ENCODE assay signal across 24 cellular contexts in genomic region chr1:40925834-40926403, GRCh38. TPM values are rescaled to one million over a fixed set of nuclear protein-coding genes. Genes with fewer than 3 reads are reported as not detected.
DNase-seq lines count a peak whose midpoint lies in the region; ATAC-seq, FAIRE-seq and TF ChIP-seq lines count a peak whose summit lies in the region.
"Had no signal": no experiment of that assay in that cellular context is flagged by ENCODE, and none has a peak within 500 bp of the region (broad histone marks: within the 10 kb centered on the region; RNA-seq: fewer than 3 reads in every experiment).

No MANE protein-coding gene starts in this region.

- H2BK15ac ChIP-seq in H9 (ENCODE audit: low read depth, low read length), result no peak overlapping the region

- H2AFZ ChIP-seq in H9 (ENCODE audit: low read length) (no peak overlapping the region), K562 (ENCODE audit: low read depth, low read length) (no peak overlapping the region), SK-N-SH (ENCODE audit: low read depth) (no peak overlapping the region)

- CTCF ChIA-PET in K562 (lab: Yijun Ruan, JAX; ENCODE audit: low intra/inter-chr PET ratio), result no interaction called here
- CTCF ChIA-PET in activated CD4-positive, alpha-beta memory T cell treated with anti-CD3 and anti-CD28 coated beads for 36 hours (lab: Charles Lee), result interaction anchor here (1.2 to 5.2 kb wide), 3 partner anchors 22 to 75 kb away, joined by 3 to 26 read pairs (median 4); no protein-coding TSS in a partner anchor
- CTCF ChIA-PET in SK-N-SH (lab: Yijun Ruan, JAX), result interaction anchor here (1.3 to 2.3 kb wide), 2 partner anchors 27 to 76 kb away, joined by 3 to 8 read pairs; no protein-coding TSS in a partner anchor

- no peak overlapping the region for H3K56ac ChIP-seq in H9 (ENCODE audit: insufficient read length, low read depth, low read length)

- in situ Hi-C loops in K562 (cut with MboI), result no loop called here

- H2AK5ac ChIP-seq in H9 (ENCODE audit: insufficient read length, low read length), result no peak overlapping the region

- no peaks in the 10 kb centered on the region for H3K9me2 ChIP-seq in SK-N-SH

- TF ChIP-seq RAD21 in K562 (CRISPR knock-in tag; conservative IDR thresholded peaks at IDR 0.05 in 1 of 2, IDR thresholded peaks at IDR 0.05 in 1 of 2) (no peak), SK-N-SH (IDR thresholded peaks at IDR 0.05; ENCODE audit: low read length) (no peak)

- H2BK12ac ChIP-seq in H9 (ENCODE audit: insufficient read length, low read depth, low read length), result no peak overlapping the region

- H2BK120ac ChIP-seq in H9 (ENCODE audit: low read depth, low read length, poor library complexity, severe bottlenecking), result no peak overlapping the region

- DNase-seq in H9 (no peak), K562 (ENCODE audit: extremely low read depth in 1 of 4, low spot score in 3 of 4) (no peak), sciatic nerve (ENCODE audit: low spot score) (peak; percentile 5), SK-N-SH (no peak)
- DNase-seq in activated CD4-positive, alpha-beta memory T cell treated with anti-CD3 and anti-CD28 coated beads for 36 hours, result no peak
- DNase-seq: CD4-positive, CD25-positive, alpha-beta regulatory T cell; COR-L47; DMS79 treated with DMSO at 0.1 percent for 48 hours; H7; NCI-H1105; NCI-H2029; NCI-H2171; NCI-H446; NCI-H526; OCI-M1; Right ventricle myocardium superior had no signal

- H3K14ac ChIP-seq in H9 (ENCODE audit: insufficient read depth, low read length), result 0 out of 2 replicates have a peak overlapping the region, but pooled peaks have one; percentile 73

- POLR2A ChIA-PET in K562 (lab: Yijun Ruan, JAX), result interaction anchor here (0.7 to 1.0 kb wide), 5 partner anchors 19 to 117 kb away, joined by 3 read pairs; partner anchors contain the start of gene CITED4
- POLR2A ChIA-PET in activated CD4-positive, alpha-beta memory T cell treated with anti-CD3 and anti-CD28 coated beads for 36 hours (lab: Charles Lee), result no interaction called here
- POLR2A ChIA-PET in SK-N-SH (lab: Yijun Ruan, JAX), result no interaction called here

- no peaks in the 10 kb centered on the region for H3K9me1 ChIP-seq in K562 (ENCODE audit: control insufficient read depth, insufficient read depth, low read length)

- H3F3A ChIP-seq in SK-N-SH (replicated peaks; ENCODE audit: insufficient read depth), result peaks cover 2% of the 10 kb centered on the region

- no peak overlapping the region for H2BK5ac ChIP-seq in H9 (ENCODE audit: insufficient read length, low read length)

- H3K9me3 ChIP-seq in BLaER1 (no peaks in the 10 kb centered on the region), H9 (ENCODE audit: control insufficient read depth, low read depth, low read length) (no peaks in the 10 kb centered on the region), K562 (replicated peaks; ENCODE audit: control insufficient read depth, insufficient read depth, low read depth, low read length) (no peaks in the 10 kb centered on the region), SK-N-SH (no peaks in the 10 kb centered on the region)
- H3K9me3 ChIP-seq: A549 had no signal

- H3K4me3 ChIP-seq in BLaER1, result no peak overlapping the region
- H3K4me3 ChIP-seq in K562, result no peak overlapping the region
- H3K4me3 ChIP-seq in SK-N-SH (ENCODE audit: low read depth in 2 of 2, low read length in 1 of 2), result no peak overlapping the region
- H3K4me3 ChIP-seq: A549, GM12878, SK-N-MC had no signal

- H3K4me1 Mint-ChIP-seq in H9, result peaks cover 4% of the 10 kb centered on the region in 2 experiments; a peak in 3 of 4 replicates
- H3K4me1 Mint-ChIP-seq in activated CD4-positive, alpha-beta memory T cell treated with anti-CD3 and anti-CD28 coated beads for 36 hours (ENCODE audit: low read depth), result no peaks in the 10 kb centered on the region
- H3K4me1 Mint-ChIP-seq: B cell; CD4-positive, CD25-positive, alpha-beta regulatory T cell had no signal

- no peak overlapping the region for H3K4ac ChIP-seq in H9 (ENCODE audit: low read depth, low read length)

- no peaks in the 10 kb centered on the region for H3K79me1 ChIP-seq in H9 (ENCODE audit: insufficient read depth, low read depth, low read length, poor library complexity, severe bottlenecking)

- H3T11ph ChIP-seq in H9 (ENCODE audit: low read length), result no peak overlapping the region

- H3K27ac ChIP-seq in BLaER1 (0 out of 2 replicates have a peak overlapping the region, but pooled peaks have one; percentile 49), H9 (ENCODE audit: insufficient read length, low read depth, low read length) (no peak overlapping the region), K562 (ENCODE audit: extremely low read depth, low read depth, low read length) (no peak overlapping the region), SK-N-SH (ENCODE audit: low read depth in 2 of 2, low read length in 1 of 2) (no peak overlapping the region)
- H3K27ac ChIP-seq: KMS-11, SK-N-MC had no signal

- H3K36me3 ChIP-seq in BLaER1 (no peaks in the 10 kb centered on the region), K562 (ENCODE audit: control insufficient read depth, insufficient read depth, low read length) (no peaks in the 10 kb centered on the region), SK-N-SH (replicated peaks in 1 of 2; ENCODE audit: control insufficient read depth in 1 of 2, insufficient read depth in 2 of 2, low read length in 1 of 2) (no peaks in the 10 kb centered on the region)

- H3K27ac Mint-ChIP-seq in H9, result no peak overlapping the region
- H3K27ac Mint-ChIP-seq in activated CD4-positive, alpha-beta memory T cell treated with anti-CD3 and anti-CD28 coated beads for 36 hours, result no peak overlapping the region
- H3K27ac Mint-ChIP-seq: B cell; CD4-positive, CD25-positive, alpha-beta regulatory T cell had no signal

- H3K27me3 ChIP-seq in BLaER1 (no peaks in the 10 kb centered on the region), H9 (ENCODE audit: insufficient read depth, low read length) (no peaks in the 10 kb centered on the region), K562 (ENCODE audit: control insufficient read depth in 2 of 2, insufficient read depth in 2 of 2, low read length in 2 of 2) (peaks cover 5 to 9% of the 10 kb centered on the region in 2 experiments; a peak in 4 of 5 replicates), SK-N-SH (ENCODE audit: insufficient read depth) (no peaks in the 10 kb centered on the region)

- no peaks in the 10 kb centered on the region for H3K36me3 Mint-ChIP-seq in H9 (ENCODE audit: insufficient read depth in 1 of 3, low read depth in 3 of 3)
- no peaks in the 10 kb centered on the region for H3K36me3 Mint-ChIP-seq in activated CD4-positive, alpha-beta memory T cell treated with anti-CD3 and anti-CD28 coated beads for 36 hours
- H3K36me3 Mint-ChIP-seq: CD4-positive, CD25-positive, alpha-beta regulatory T cell had no signal

- no peak overlapping the region for H3K18ac ChIP-seq in H9 (ENCODE audit: insufficient read length, low read depth, low read length)

- H4K20me1 ChIP-seq in BLaER1, result no peaks in the 10 kb centered on the region
- no peaks in the 10 kb centered on the region for H4K20me1 ChIP-seq in H9 (ENCODE audit: control insufficient read depth, insufficient read depth, insufficient read length)
- no peaks in the 10 kb centered on the region for H4K20me1 ChIP-seq in K562 (replicated peaks; ENCODE audit: control insufficient read depth, insufficient read depth, low read length)
- H4K20me1 ChIP-seq in SK-N-SH (ENCODE audit: insufficient read depth), result no peaks in the 10 kb centered on the region

- H4K91ac ChIP-seq in H9 (ENCODE audit: insufficient read length, low read depth, low read length), result no peak overlapping the region

- no peak overlapping the region for H3K23ac ChIP-seq in H9 (ENCODE audit: insufficient read length, low read depth, low read length)

- H3K79me2 ChIP-seq in H9 (ENCODE audit: insufficient read depth, low read length), result no peaks in the 10 kb centered on the region
- no peaks in the 10 kb centered on the region for H3K79me2 ChIP-seq in K562 (ENCODE audit: control insufficient read depth, insufficient read depth, low read length)
- H3K79me2 ChIP-seq in SK-N-SH (ENCODE audit: insufficient read depth), result no peaks in the 10 kb centered on the region

- H3K9me3 Mint-ChIP-seq in H9, result no peaks in the 10 kb centered on the region
- no peaks in the 10 kb centered on the region for H3K9me3 Mint-ChIP-seq in activated CD4-positive, alpha-beta memory T cell treated with anti-CD3 and anti-CD28 coated beads for 36 hours
- H3K9me3 Mint-ChIP-seq: CD4-positive, CD25-positive, alpha-beta regulatory T cell had no signal

- H4K5ac ChIP-seq in H9 (ENCODE audit: insufficient read length, low read depth, low read length), result no peak overlapping the region

- H3K4me2 ChIP-seq in BLaER1 (peak overlapping the region; percentile 49), H9 (ENCODE audit: insufficient read depth, insufficient read length, low read length) (no peak overlapping the region), K562 (ENCODE audit: insufficient read depth, low read length) (no peak overlapping the region), SK-N-SH (no peak overlapping the region)
- H3K4me2 ChIP-seq: A549, KMS-11 had no signal

- intact Hi-C loops in K562 (cut with micrococcal nuclease), result no loop called here
- intact Hi-C loops in sciatic nerve (cut with DNase I), result no loop called here
- intact Hi-C loops in activated CD4-positive, alpha-beta memory T cell treated with anti-CD3 and anti-CD28 coated beads for 36 hours (cut with micrococcal nuclease), result no loop called here

- H3K4me1 ChIP-seq in BLaER1, result peaks cover 34% of the 10 kb centered on the region
- no peaks in the 10 kb centered on the region for H3K4me1 ChIP-seq in H9 (ENCODE audit: insufficient read depth, low read length)
- peaks cover 0 to 3% of the 10 kb centered on the region in 2 experiments; a peak in 2 of 5 replicates for H3K4me1 ChIP-seq in K562 (replicated peaks in 1 of 2; ENCODE audit: control insufficient read depth in 2 of 2, insufficient read depth in 2 of 2, low read length in 2 of 2)
- peaks cover 0 to 3% of the 10 kb centered on the region in 2 experiments; a peak in 1 of 4 replicates for H3K4me1 ChIP-seq in SK-N-SH (ENCODE audit: control insufficient read depth in 1 of 2, insufficient read depth in 2 of 2, low read depth in 1 of 2, low read length in 1 of 2)
- H3K4me1 ChIP-seq: A549 had no signal

- H4K8ac ChIP-seq in H9 (replicated peaks; ENCODE audit: insufficient read length, low read depth, low read length), result no peak overlapping the region

- no peak overlapping the region for H3K4me3 Mint-ChIP-seq in H9
- no peak overlapping the region for H3K4me3 Mint-ChIP-seq in activated CD4-positive, alpha-beta memory T cell treated with anti-CD3 and anti-CD28 coated beads for 36 hours
- H3K4me3 Mint-ChIP-seq: B cell; CD4-positive, CD25-positive, alpha-beta regulatory T cell had no signal

- ATAC-seq in K562, result no peak; the same call in 2 of the 3 replicates
- no peak for ATAC-seq in sciatic nerve
- no peak for ATAC-seq in GM21737 (IDR thresholded peaks at IDR 0.05; ENCODE audit: unreplicated experiment)
- ATAC-seq: A549, GM12878 had no signal

- TF ChIP-seq CTCF in H9 (conservative IDR thresholded peaks at IDR 0.05), result no peak
- no peak for TF ChIP-seq CTCF in K562 (IDR thresholded peaks at IDR 0.05 in 2 of 3, conservative IDR thresholded peaks at IDR 0.05 in 1 of 3; ENCODE audit: insufficient read depth in 2 of 3, low read depth in 1 of 3, low read length in 3 of 3)
- no peak for TF ChIP-seq CTCF in SK-N-SH (IDR thresholded peaks at IDR 0.05)

- TF ChIP-seq POLR2A in K562 (conservative IDR thresholded peaks at IDR 0.05), result no peak

- no peak for FAIRE-seq in K562 (lab: Jason Lieb, UNC)
- FAIRE-seq: A549, GM12878, HTR-8/SVneo had no signal

- no peaks in the 10 kb centered on the region for H3K23me2 ChIP-seq in H9 (ENCODE audit: insufficient read length, low read depth, low read length, poor library complexity, severe bottlenecking)

- H3K9ac ChIP-seq in BLaER1 (0 out of 2 replicates have a peak overlapping the region, but pooled peaks have one; percentile 26), H9 (ENCODE audit: extremely low read depth, insufficient read length, low read length) (no peak overlapping the region), K562 (ENCODE audit: insufficient read depth in 1 of 2, low read depth in 2 of 2, low read length in 2 of 2) (no peak overlapping the region), SK-N-SH (no peak overlapping the region)
- H3K9ac ChIP-seq: KMS-11 had no signal

- WGBS in H9 (ENCODE audit: extremely low coverage, insufficient read length, low lambda C conversion rate), result no CpG with 5 or more reads among the region's 5 CpGs
- 18% methylated on average over 5 of the region's 5 CpGs for WGBS in K562 (ENCODE audit: insufficient coverage, low coverage, missing lambda C conversion rate)
- WGBS in SK-N-SH (ENCODE audit: low lambda C conversion rate), result 95% methylated on average over 5 of the region's 5 CpGs

- H3K27me3 Mint-ChIP-seq in H9 (ENCODE audit: low read depth), result peaks cover 1% of the 10 kb centered on the region
- H3K27me3 Mint-ChIP-seq in activated CD4-positive, alpha-beta memory T cell treated with anti-CD3 and anti-CD28 coated beads for 36 hours, result peaks cover 3% of the 10 kb centered on the region
- H3K27me3 Mint-ChIP-seq: CD4-positive, CD25-positive, alpha-beta regulatory T cell had no signal

- no peak overlapping the region for H2BK20ac ChIP-seq in H9 (ENCODE audit: low read depth, low read length, poor library complexity, severe bottlenecking)

- no peak for TF ChIP-seq EP300 in K562 (IDR thresholded peaks at IDR 0.05; ENCODE audit: low read length)
- no peak for TF ChIP-seq EP300 in SK-N-SH (IDR thresholded peaks at IDR 0.05; ENCODE audit: borderline replicate concordance in 1 of 2, low read depth in 1 of 2, low read length in 1 of 2)

- no TSS peak for BruUV-seq in K562 (replicated peaks; lab: Mats Ljungman, UMichigan)

RNA-seq across cellular contexts. Expression of gene CTPS1, which starts 53.6 kb away (rescaled TPM):
- total RNA-seq in H9 (2021) (100 and 105 TPM in 2 replicates), K562 (2014; rRNA removed) (87.7 and 103 TPM in 2 replicates), K562 (2014; rRNA removed; fragmentation: Illumina TruSeq; extraction: Trizol) (93.9 and 99.0 TPM in 2 replicates), K562 (2015; rRNA removed; fragmentation: Illumina TruSeq; extraction: Trizol) (101 and 103 TPM in 2 replicates), K562 (2021) (106 and 113 TPM in 2 replicates), sciatic nerve (23.5 TPM)
- total RNA-seq in K562 (2011; cell fraction: chromatin; rRNA removed; ENCODE audit: low replicate concordance), result 238 and 252 TPM in 2 replicates
- total RNA-seq in K562 (2011; cell fraction: nucleolus; rRNA removed), result 123 and 132 TPM in 2 replicates
- 153 and 182 TPM in 2 replicates for total RNA-seq in K562 (2011; cell fraction: nucleoplasm; rRNA removed)
- polyA plus RNA-seq in K562 (2011; rRNA removed) (44.0 and 44.4 TPM in 2 replicates), K562 (2014; fragmentation: Illumina TruSeq; extraction: Trizol) (152 and 164 TPM in 2 replicates), K562 (2014; fragmentation: Nextera tagmentation; extraction: Ambion mirVana) (10 to 100 TPM; 71.5 to 72.2 TPM), K562 (2014; rRNA removed) (70.6 and 88.0 TPM in 2 replicates), SK-N-SH (2012; rRNA removed) (34.4 and 34.5 TPM in 2 replicates)
- 23.4 and 35.2 TPM in 2 replicates for polyA plus RNA-seq in K562 (2011; cell fraction: cytosol; rRNA removed)
- polyA plus RNA-seq in K562 (2011; cell fraction: nucleus; rRNA removed), result 165 and 227 TPM in 2 replicates
- 58.1 and 83.7 TPM in 2 replicates for polyA plus RNA-seq in K562 (2012)
- polyA minus RNA-seq in K562 (2011; rRNA and poly(A)+ RNA removed), result 90.7 and 96.2 TPM in 2 replicates
- 36.2 and 42.9 TPM in 2 replicates for polyA minus RNA-seq in K562 (2011; cell fraction: cytosol; rRNA and poly(A)+ RNA removed)
- polyA minus RNA-seq in K562 (2011; cell fraction: nucleus; rRNA and poly(A)+ RNA removed), result 78.6 and 121 TPM in 2 replicates
- total RNA-seq in activated CD4-positive, alpha-beta memory T cell treated with anti-CD3 and anti-CD28 coated beads for 36 hours, result 10 to 100 TPM; 78.0 to 78.5 TPM
- polyA plus RNA-seq in SK-N-SH (2012; cell fraction: cytosol; rRNA removed), result 39.7 and 42.6 TPM in 2 replicates
- polyA plus RNA-seq in SK-N-SH (2012; cell fraction: nucleus; rRNA removed), result 50.4 and 68.0 TPM in 2 replicates
